ENCODE assay signal across 11 cellular contexts in genomic region chr14:24483604-24484252, GRCh38. TPM values are rescaled to one million over a fixed set of nuclear protein-coding genes. Genes with fewer than 3 reads are reported as not detected.
DNase-seq lines count a peak whose midpoint lies in the region; ATAC-seq and TF ChIP-seq lines count a peak whose summit lies in the region.
"Had no signal": no experiment of that assay in that cellular context is flagged by ENCODE, and none has a peak within 500 bp of the region (broad histone marks: within the 10 kb centered on the region; RNA-seq: fewer than 3 reads in every experiment).

No MANE protein-coding gene starts in this region.

- no peak overlapping the region for H3K23ac ChIP-seq in H9 (ENCODE audit: insufficient read length, low read depth, low read length)

- no peak overlapping the region for H2BK12ac ChIP-seq in H9 (ENCODE audit: insufficient read length, low read depth, low read length)

- H3K4me3 Mint-ChIP-seq in H9, result no peak overlapping the region

- H3K14ac ChIP-seq in H9 (ENCODE audit: insufficient read depth, low read length), result no peak overlapping the region

- H4K8ac ChIP-seq in H9 (replicated peaks; ENCODE audit: insufficient read length, low read depth, low read length), result no peak overlapping the region

- no peaks in the 10 kb centered on the region for H3K27me3 Mint-ChIP-seq in H9 (ENCODE audit: low read depth)

- H3K4ac ChIP-seq in H9 (ENCODE audit: low read depth, low read length), result no peak overlapping the region

- no peak overlapping the region for H2BK20ac ChIP-seq in H9 (ENCODE audit: low read depth, low read length, poor library complexity, severe bottlenecking)

- no peak overlapping the region for H2AFZ ChIP-seq in H9 (ENCODE audit: low read length)

- no peak overlapping the region for H2BK120ac ChIP-seq in H9 (ENCODE audit: low read depth, low read length, poor library complexity, severe bottlenecking)

- H2AK5ac ChIP-seq in H9 (ENCODE audit: insufficient read length, low read length), result no peak overlapping the region

- H3K27ac Mint-ChIP-seq in H9, result no peak overlapping the region; a peak in 1 of 7 replicates

- TF ChIP-seq CTCF in cardiac fibroblast (IDR thresholded peaks at IDR 0.05; ENCODE audit: low read depth, low read length) (no peak), H9 (conservative IDR thresholded peaks at IDR 0.05) (no peak)

- H3K56ac ChIP-seq in H9 (ENCODE audit: insufficient read length, low read depth, low read length), result no peak overlapping the region

- H3K27me3 ChIP-seq in H9 (ENCODE audit: insufficient read depth, low read length), result no peaks in the 10 kb centered on the region

- no peak overlapping the region for H3T11ph ChIP-seq in H9 (ENCODE audit: low read length)

- no peak overlapping the region for H4K5ac ChIP-seq in H9 (ENCODE audit: insufficient read length, low read depth, low read length)

- H3K4me2 ChIP-seq in H9 (ENCODE audit: insufficient read depth, insufficient read length, low read length), result no peak overlapping the region

- peaks cover 0 to 1% of the 10 kb centered on the region in 2 experiments; a peak in 3 of 5 replicates for H3K9me3 Mint-ChIP-seq in H9

- no peak overlapping the region for H3K27ac ChIP-seq in H9 (ENCODE audit: insufficient read length, low read depth, low read length)
- H3K27ac ChIP-seq: WERI-Rb-1 had no signal

- peak; percentile 26 for DNase-seq in AG20443 (ENCODE audit: low spot score)
- DNase-seq in NOMO-1 treated with DMSO at 0.1 percent for 48 hours (lab: John Stamatoyannopoulos, UW; ENCODE audit: unreplicated experiment), result peak; percentile 91
- peak; percentile 21 to 58 for DNase-seq in cardiac fibroblast (ENCODE audit: low read depth in 2 of 2)
- no peak for DNase-seq in 8988T
- DNase-seq in NCI-H446 (lab: John Stamatoyannopoulos, UW), result no peak
- no peak for DNase-seq in H9
- DNase-seq: Caco-2, cerebellar nuclear complex, WERI-Rb-1 had no signal

- H3K36me3 Mint-ChIP-seq in H9 (ENCODE audit: insufficient read depth in 1 of 3, low read depth in 3 of 3), result peaks cover 1 to 6% (median 2%) of the 10 kb centered on the region in 3 experiments; a peak in 2 of 7 replicates

- H3K9me3 ChIP-seq in H9 (ENCODE audit: control insufficient read depth, low read depth, low read length), result no peaks in the 10 kb centered on the region
- H3K9me3 ChIP-seq: Caco-2 had no signal

- H3K4me1 Mint-ChIP-seq in H9, result peaks cover 16 to 18% of the 10 kb centered on the region in 2 experiments

- H2BK5ac ChIP-seq in H9 (ENCODE audit: insufficient read length, low read length), result no peak overlapping the region

- no peak overlapping the region for H3K18ac ChIP-seq in H9 (ENCODE audit: insufficient read length, low read depth, low read length)

- no peak overlapping the region for H3K9ac ChIP-seq in H9 (ENCODE audit: extremely low read depth, insufficient read length, low read length)

- no CpG with 5 or more reads among the region's 4 CpGs for WGBS in H9 (ENCODE audit: extremely low coverage, insufficient read length, low lambda C conversion rate)

- no peak overlapping the region for H3K4me3 ChIP-seq in cardiac fibroblast (replicated peaks in 1 of 2; ENCODE audit: low read depth in 2 of 2, low read length in 2 of 2)

- ATAC-seq in GM18870 (IDR thresholded peaks at IDR 0.05; ENCODE audit: unreplicated experiment) (peak; percentile 54), HG03565 (IDR thresholded peaks at IDR 0.05; ENCODE audit: unreplicated experiment) (no peak)

- H3K4me1 ChIP-seq in H9 (ENCODE audit: insufficient read depth, low read length), result no peaks in the 10 kb centered on the region

- no peaks in the 10 kb centered on the region for H3K23me2 ChIP-seq in H9 (ENCODE audit: insufficient read length, low read depth, low read length, poor library complexity, severe bottlenecking)

- H4K91ac ChIP-seq in H9 (ENCODE audit: insufficient read length, low read depth, low read length), result no peak overlapping the region

- H3K79me2 ChIP-seq in H9 (ENCODE audit: insufficient read depth, low read length), result no peaks in the 10 kb centered on the region

- H4K20me1 ChIP-seq in H9 (ENCODE audit: control insufficient read depth, insufficient read depth, insufficient read length), result no peaks in the 10 kb centered on the region

- H2BK15ac ChIP-seq in H9 (ENCODE audit: low read depth, low read length), result no peak overlapping the region

- H3K79me1 ChIP-seq in H9 (ENCODE audit: insufficient read depth, low read depth, low read length, poor library complexity, severe bottlenecking), result no peaks in the 10 kb centered on the region

RNA-seq across cellular contexts. Expression of gene CMA1, which starts 24.3 kb away (rescaled TPM):
- not detected in 2 replicates for total RNA-seq in H9 (2021)
- total RNA-seq: Caco-2 had no signal

RNA-seq across cellular contexts. Expression of gene SDR39U1, which starts 41.2 kb away (rescaled TPM):
- 56.2 and 65.0 TPM in 2 replicates for total RNA-seq in H9 (2021)

RNA-seq across cellular contexts. Expression of gene KHNYN, which starts 54.0 kb away (rescaled TPM):
- 30.0 and 31.3 TPM in 2 replicates for total RNA-seq in H9 (2021)

RNA-seq across cellular contexts. Expression of gene CBLN3, which starts 54.3 kb away (rescaled TPM):
- 0.39 and 0.44 TPM in 2 replicates for total RNA-seq in H9 (2021)

Comparison
In these comparisons a context has a peak if more than half of its experiments do, and no peak if none do; other contexts are left out.
1. DNase-seq: peak in AG20443 (single experiment), NOMO-1 treated with DMSO at 0.1 percent for 48 hours (single experiment) and cardiac fibroblast (2 of 2); none in 8988T (single experiment), NCI-H446 (0 of 2) and H9 (single experiment).